ENCODE assay signal across 1 cellular context in the genomic region with DNA sequence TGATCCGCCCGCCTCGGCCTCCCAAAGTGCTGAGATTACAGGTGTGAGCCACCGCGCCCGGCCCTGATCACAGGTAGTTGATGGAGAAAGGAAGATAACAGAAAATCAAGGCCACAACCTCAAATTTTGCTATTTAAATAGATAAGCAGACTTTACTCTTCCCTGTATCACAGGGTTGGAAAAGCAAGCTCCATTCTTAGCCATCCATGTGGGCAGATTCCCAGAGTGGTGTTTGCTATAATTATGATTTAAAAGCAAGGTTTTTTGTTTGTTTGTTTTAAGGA.
TF ChIP-seq lines count a peak whose summit lies in the region.

No MANE protein-coding gene starts in this region.

TF ChIP-seq in HepG2, 621 proteins besides CTCF, POLR2A, EP300 and RAD21:
- TF ChIP-seq SALL1 (CRISPR knock-in tag; IDR thresholded peaks at IDR 0.05) (no peak), ZNF431 (CRISPR knock-in tag; IDR thresholded peaks at IDR 0.05; ENCODE audit: borderline replicate concordance, low read depth) (no peak), FOXO1 (CRISPR knock-in tag; IDR thresholded peaks at IDR 0.05) (no peak), ZNF556 (CRISPR knock-in tag; IDR thresholded peaks at IDR 0.05; ENCODE audit: borderline replicate concordance) (0 out of 2 replicates have a peak, but pooled peaks have one; percentile 13), NKX3-1 (CRISPR knock-in tag; IDR thresholded peaks at IDR 0.05) (0 out of 2 replicates have a peak, but pooled peaks have one; percentile 22), PAF1 (CRISPR knock-in tag; IDR thresholded peaks at IDR 0.05) (no peak), PITX1 (CRISPR knock-in tag; IDR thresholded peaks at IDR 0.05) (no peak), THAP11 (CRISPR knock-in tag; IDR thresholded peaks at IDR 0.05) (no peak), MXD4 (CRISPR knock-in tag; IDR thresholded peaks at IDR 0.05) (0 out of 2 replicates have a peak, but pooled peaks have one; percentile 18), PHF21A (CRISPR knock-in tag; IDR thresholded peaks at IDR 0.05) (no peak), MBNL3 (CRISPR knock-in tag; conservative IDR thresholded peaks at IDR 0.05) (0 out of 2 replicates have a peak, but pooled peaks have one; percentile 49)
- TF ChIP-seq, protein P1, sequence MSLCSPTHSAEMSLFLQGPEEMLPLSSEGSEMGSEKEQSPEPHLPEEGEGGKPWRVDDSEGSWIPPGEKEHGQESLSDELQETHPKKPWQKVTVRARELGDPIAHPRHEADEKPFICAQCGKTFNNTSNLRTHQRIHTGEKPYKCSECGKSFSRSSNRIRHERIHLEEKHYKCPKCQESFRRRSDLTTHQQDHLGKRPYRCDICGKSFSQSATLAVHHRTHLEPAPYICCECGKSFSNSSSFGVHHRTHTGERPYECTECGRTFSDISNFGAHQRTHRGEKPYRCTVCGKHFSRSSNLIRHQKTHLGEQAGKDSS (CRISPR knock-in tag; IDR thresholded peaks at IDR 0.05; ENCODE audit: borderline replicate concordance, low read depth) = no peak
- TF ChIP-seq, protein P2, sequence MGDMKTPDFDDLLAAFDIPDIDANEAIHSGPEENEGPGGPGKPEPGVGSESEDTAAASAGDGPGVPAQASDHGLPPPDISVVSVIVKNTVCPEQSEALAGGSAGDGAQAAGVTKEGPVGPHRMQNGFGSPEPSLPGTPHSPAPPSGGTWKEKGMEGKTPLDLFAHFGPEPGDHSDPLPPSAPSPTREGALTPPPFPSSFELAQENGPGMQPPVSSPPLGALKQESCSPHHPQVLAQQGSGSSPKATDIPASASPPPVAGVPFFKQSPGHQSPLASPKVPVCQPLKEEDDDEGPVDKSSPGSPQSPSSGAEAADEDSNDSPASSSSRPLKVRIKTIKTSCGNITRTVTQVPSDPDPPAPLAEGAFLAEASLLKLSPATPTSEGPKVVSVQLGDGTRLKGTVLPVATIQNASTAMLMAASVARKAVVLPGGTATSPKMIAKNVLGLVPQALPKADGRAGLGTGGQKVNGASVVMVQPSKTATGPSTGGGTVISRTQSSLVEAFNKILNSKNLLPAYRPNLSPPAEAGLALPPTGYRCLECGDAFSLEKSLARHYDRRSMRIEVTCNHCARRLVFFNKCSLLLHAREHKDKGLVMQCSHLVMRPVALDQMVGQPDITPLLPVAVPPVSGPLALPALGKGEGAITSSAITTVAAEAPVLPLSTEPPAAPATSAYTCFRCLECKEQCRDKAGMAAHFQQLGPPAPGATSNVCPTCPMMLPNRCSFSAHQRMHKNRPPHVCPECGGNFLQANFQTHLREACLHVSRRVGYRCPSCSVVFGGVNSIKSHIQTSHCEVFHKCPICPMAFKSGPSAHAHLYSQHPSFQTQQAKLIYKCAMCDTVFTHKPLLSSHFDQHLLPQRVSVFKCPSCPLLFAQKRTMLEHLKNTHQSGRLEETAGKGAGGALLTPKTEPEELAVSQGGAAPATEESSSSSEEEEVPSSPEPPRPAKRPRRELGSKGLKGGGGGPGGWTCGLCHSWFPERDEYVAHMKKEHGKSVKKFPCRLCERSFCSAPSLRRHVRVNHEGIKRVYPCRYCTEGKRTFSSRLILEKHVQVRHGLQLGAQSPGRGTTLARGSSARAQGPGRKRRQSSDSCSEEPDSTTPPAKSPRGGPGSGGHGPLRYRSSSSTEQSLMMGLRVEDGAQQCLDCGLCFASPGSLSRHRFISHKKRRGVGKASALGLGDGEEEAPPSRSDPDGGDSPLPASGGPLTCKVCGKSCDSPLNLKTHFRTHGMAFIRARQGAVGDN (CRISPR knock-in tag; IDR thresholded peaks at IDR 0.05) = peak; percentile 42; the same call in 1 of the 2 replicates
- TF ChIP-seq, protein P3, sequence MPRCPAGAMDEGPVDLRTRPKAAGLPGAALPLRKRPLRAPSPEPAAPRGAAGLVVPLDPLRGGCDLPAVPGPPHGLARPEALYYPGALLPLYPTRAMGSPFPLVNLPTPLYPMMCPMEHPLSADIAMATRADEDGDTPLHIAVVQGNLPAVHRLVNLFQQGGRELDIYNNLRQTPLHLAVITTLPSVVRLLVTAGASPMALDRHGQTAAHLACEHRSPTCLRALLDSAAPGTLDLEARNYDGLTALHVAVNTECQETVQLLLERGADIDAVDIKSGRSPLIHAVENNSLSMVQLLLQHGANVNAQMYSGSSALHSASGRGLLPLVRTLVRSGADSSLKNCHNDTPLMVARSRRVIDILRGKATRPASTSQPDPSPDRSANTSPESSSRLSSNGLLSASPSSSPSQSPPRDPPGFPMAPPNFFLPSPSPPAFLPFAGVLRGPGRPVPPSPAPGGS (CRISPR knock-in tag; IDR thresholded peaks at IDR 0.05) = no peak
TF ChIP-seq in HepG2: peak in this region for 5.
